Comparison of ENCODE assay signal across 8 cellular contexts in genomic region chr7:158588085-158588877, GRCh38. TPM values are rescaled to one million over a fixed set of nuclear protein-coding genes. Genes with fewer than 3 reads are reported as not detected.
DNase-seq lines count a peak whose midpoint lies in the region; ATAC-seq and TF ChIP-seq lines count a peak whose summit lies in the region.

No MANE protein-coding gene starts in this region.

- intact Hi-C loops in activated naive CD4-positive, alpha-beta T cell treated with anti-CD3 and anti-CD28 coated beads for 36 hours (cut with micrococcal nuclease), result loop anchor here (1.0 kb wide), 1 partner anchor 389 kb away; no protein-coding TSS in a partner anchor
- intact Hi-C loops in lower lobe of right lung (cut with DNase I), result no loop called here
- intact Hi-C loops in upper lobe of right lung (cut with DNase I), result no loop called here

- peak overlapping the region; percentile 58 for H3K4me3 Mint-ChIP-seq in activated naive CD4-positive, alpha-beta T cell treated with anti-CD3 and anti-CD28 coated beads, Interleukin-2, amount 50 U/mL, for 24 hours
- no peak overlapping the region for H3K4me3 Mint-ChIP-seq in activated naive CD4-positive, alpha-beta T cell treated with anti-CD3 and anti-CD28 coated beads for 36 hours

- H3K27me3 ChIP-seq in lower lobe of right lung (ENCODE audit: low read depth) (peaks cover 45% of the 10 kb centered on the region), upper lobe of right lung (peaks cover 43% of the 10 kb centered on the region)

- no peak for DNase-seq in activated naive CD4-positive, alpha-beta T cell treated with anti-CD3 and anti-CD28 coated beads for 36 hours
- DNase-seq in astrocyte of the cerebellum (ENCODE audit: low read depth) (no peak), lower lobe of right lung (no peak), upper lobe of right lung (peak; percentile 66), OCI-M2 (lab: John Stamatoyannopoulos, UW; ENCODE audit: unreplicated experiment) (no peak), kidney glomerular epithelial cell (lab: John Stamatoyannopoulos, UW) (no peak)

- H3K27ac ChIP-seq in lower lobe of right lung (no peak overlapping the region), upper lobe of right lung (no peak overlapping the region)

- no peak for TF ChIP-seq CTCF in astrocyte of the cerebellum (IDR thresholded peaks at IDR 0.05; ENCODE audit: low read depth, low read length, missing control alignments)
- no peak for TF ChIP-seq CTCF in lower lobe of right lung (IDR thresholded peaks at IDR 0.05)
- TF ChIP-seq CTCF in upper lobe of right lung (IDR thresholded peaks at IDR 0.05), result no peak

- H3K4me3 ChIP-seq in astrocyte of the cerebellum (ENCODE audit: low read depth, low read length) (peak overlapping the region; percentile 42), lower lobe of right lung (peak overlapping the region; percentile 38), upper lobe of right lung (peak overlapping the region; percentile 32)

- H3K27ac Mint-ChIP-seq in activated naive CD4-positive, alpha-beta T cell treated with anti-CD3 and anti-CD28 coated beads, Interleukin-2, amount 50 U/mL, for 24 hours, result no peak overlapping the region
- H3K27ac Mint-ChIP-seq in activated naive CD4-positive, alpha-beta T cell treated with anti-CD3 and anti-CD28 coated beads for 36 hours, result no peak overlapping the region

- no peaks in the 10 kb centered on the region for H3K36me3 Mint-ChIP-seq in activated naive CD4-positive, alpha-beta T cell treated with anti-CD3 and anti-CD28 coated beads, Interleukin-2, amount 50 U/mL, for 24 hours
- H3K36me3 Mint-ChIP-seq in activated naive CD4-positive, alpha-beta T cell treated with anti-CD3 and anti-CD28 coated beads for 36 hours (ENCODE audit: low read depth), result no peaks in the 10 kb centered on the region

- H3K27me3 Mint-ChIP-seq in activated naive CD4-positive, alpha-beta T cell treated with anti-CD3 and anti-CD28 coated beads, Interleukin-2, amount 50 U/mL, for 24 hours, result peaks cover 36% of the 10 kb centered on the region
- peaks cover 43% of the 10 kb centered on the region for H3K27me3 Mint-ChIP-seq in activated naive CD4-positive, alpha-beta T cell treated with anti-CD3 and anti-CD28 coated beads for 36 hours (ENCODE audit: low read depth)

- peaks cover 8% of the 10 kb centered on the region for H3K9me3 Mint-ChIP-seq in activated naive CD4-positive, alpha-beta T cell treated with anti-CD3 and anti-CD28 coated beads, Interleukin-2, amount 50 U/mL, for 24 hours
- H3K9me3 Mint-ChIP-seq in activated naive CD4-positive, alpha-beta T cell treated with anti-CD3 and anti-CD28 coated beads for 36 hours, result peaks cover 3% of the 10 kb centered on the region

- H3K4me1 Mint-ChIP-seq in activated naive CD4-positive, alpha-beta T cell treated with anti-CD3 and anti-CD28 coated beads, Interleukin-2, amount 50 U/mL, for 24 hours, result peaks cover 15% of the 10 kb centered on the region
- peaks cover 11% of the 10 kb centered on the region for H3K4me1 Mint-ChIP-seq in activated naive CD4-positive, alpha-beta T cell treated with anti-CD3 and anti-CD28 coated beads for 36 hours (ENCODE audit: low read depth)

- in situ Hi-C loops in astrocyte of the cerebellum (cut with HindIII; ENCODE audit: low sequenced_read_pairs), result no loop called here

- H3K36me3 ChIP-seq in lower lobe of right lung (no peaks in the 10 kb centered on the region), upper lobe of right lung (no peaks in the 10 kb centered on the region)

- CTCF ChIA-PET in activated naive CD4-positive, alpha-beta T cell treated with anti-CD3 and anti-CD28 coated beads for 36 hours (lab: Charles Lee), result interaction anchor here (1.4 kb wide), 1 partner anchor 389 kb away, joined by 3 read pairs; no protein-coding TSS in a partner anchor

- H3K4me1 ChIP-seq in lower lobe of right lung, result peaks cover 15% of the 10 kb centered on the region
- H3K4me1 ChIP-seq in upper lobe of right lung, result peaks cover 12% of the 10 kb centered on the region

- ATAC-seq in lower lobe of right lung, result peak; percentile 13 to 25
- ATAC-seq in upper lobe of right lung, result peak; percentile 13
- no peak for ATAC-seq in GM18498 (IDR thresholded peaks at IDR 0.05; ENCODE audit: unreplicated experiment)

- no peaks in the 10 kb centered on the region for H3K9me3 ChIP-seq in lower lobe of right lung
- H3K9me3 ChIP-seq in upper lobe of right lung, result no peaks in the 10 kb centered on the region

RNA-seq across cellular contexts. Expression of gene PTPRN2, which starts 0.7 kb away (rescaled TPM):
- under 1 TPM; 0.54 to 0.62 TPM for total RNA-seq in activated naive CD4-positive, alpha-beta T cell treated with anti-CD3 and anti-CD28 coated beads for 36 hours
- total RNA-seq in lower lobe of right lung (6.8 TPM), upper lobe of right lung (4.9 TPM)
